ENCODE assay signal across 13 cellular contexts in genomic region chr13:99218126-99218525, GRCh38. TPM values are rescaled to one million over a fixed set of nuclear protein-coding genes. Genes with fewer than 3 reads are reported as not detected.
DNase-seq lines count a peak whose midpoint lies in the region; ATAC-seq and TF ChIP-seq lines count a peak whose summit lies in the region.
"Had no signal": no experiment of that assay in that cellular context is flagged by ENCODE, and none has a peak within 500 bp of the region (broad histone marks: within the 10 kb centered on the region; RNA-seq: fewer than 3 reads in every experiment).

No MANE protein-coding gene starts in this region.

- POLR2A ChIA-PET in activated CD8-positive, alpha-beta T cell treated with anti-CD3 and anti-CD28 coated beads for 36 hours (lab: Charles Lee), result interaction anchor here (0.6 to 6.2 kb wide), 10 partner anchors 11 to 118 kb away, joined by 3 to 91 read pairs (median 3); partner anchors contain the start of genes GPR18 and UBAC2

- intact Hi-C loops in activated CD8-positive, alpha-beta T cell treated with anti-CD3 and anti-CD28 coated beads for 36 hours (cut with micrococcal nuclease), result loop anchor here (5.0 kb wide), 1 partner anchor 39 kb away; the partner anchor contains the start of gene GPR18
- intact Hi-C loops in spleen (cut with DNase I; ENCODE audit: low total_unique reads), result no loop called here

- CTCF ChIA-PET in activated CD8-positive, alpha-beta T cell treated with anti-CD3 and anti-CD28 coated beads for 36 hours (lab: Charles Lee), result interaction anchor here (0.6 to 3.6 kb wide), 12 partner anchors 8 to 50 kb away, joined by 3 to 31 read pairs (median 4); partner anchors contain the start of gene UBAC2

- H3K9me3 Mint-ChIP-seq in activated T-cell treated with anti-CD3 and anti-CD28 coated beads, Interleukin-2, amount 50 U/mL, for 24 hours, result no peaks in the 10 kb centered on the region
- peaks cover 2% of the 10 kb centered on the region for H3K9me3 Mint-ChIP-seq in activated CD8-positive, alpha-beta T cell treated with anti-CD3 and anti-CD28 coated beads for 36 hours

- H3K36me3 Mint-ChIP-seq in activated T-cell treated with anti-CD3 and anti-CD28 coated beads, Interleukin-2, amount 50 U/mL, for 24 hours (ENCODE audit: low read depth), result peaks cover 49% of the 10 kb centered on the region
- peaks cover 31% of the 10 kb centered on the region for H3K36me3 Mint-ChIP-seq in activated CD8-positive, alpha-beta T cell treated with anti-CD3 and anti-CD28 coated beads for 36 hours (ENCODE audit: low read depth)

- H3K9me3 ChIP-seq in right atrium auricular region (peaks cover 0 to 6% of the 10 kb centered on the region in 2 donors), spleen (peaks cover 0 to 5% (median 0%) of the 10 kb centered on the region in 8 donors)

- H3K27me3 Mint-ChIP-seq in activated T-cell treated with anti-CD3 and anti-CD28 coated beads, Interleukin-2, amount 50 U/mL, for 24 hours, result no peaks in the 10 kb centered on the region
- no peaks in the 10 kb centered on the region for H3K27me3 Mint-ChIP-seq in activated CD8-positive, alpha-beta T cell treated with anti-CD3 and anti-CD28 coated beads for 36 hours

- DNase-seq in activated T-cell treated with anti-CD3 and anti-CD28 coated beads, Interleukin-2, amount 50 U/mL, for 24 hours, result peak; percentile 14
- no peak for DNase-seq in activated T-cell treated with anti-CD3 and anti-CD28 coated beads for 4 hours
- DNase-seq in activated CD8-positive, alpha-beta T cell treated with anti-CD3 and anti-CD28 coated beads for 36 hours, result no peak
- DNase-seq in right atrium auricular region (ENCODE audit: low spot score), result peak; percentile 50
- no peak for DNase-seq in spleen
- DNase-seq in NCI-H2029 (lab: John Stamatoyannopoulos, UW), result no peak
- DNase-seq in kidney tubule cell (ENCODE audit: low spot score), result no peak
- DNase-seq: DMS153, NCI-H1436 treated with DMSO at 0.1 percent for 48 hours, NCI-H524 treated with DMSO at 0.1 percent for 48 hours, RPMI8226 had no signal

- no peak overlapping the region for H3K4me3 ChIP-seq in right atrium auricular region
- H3K4me3 ChIP-seq in spleen, result no peak overlapping the region

- TF ChIP-seq CTCF in activated CD8-positive, alpha-beta T cell treated with anti-CD3 and anti-CD28 coated beads for 36 hours (IDR thresholded peaks at IDR 0.05), result no peak
- TF ChIP-seq CTCF in right atrium auricular region (IDR thresholded peaks at IDR 0.05) (no peak), spleen (IDR thresholded peaks at IDR 0.05 in 8 of 11, conservative IDR thresholded peaks at IDR 0.05 in 3 of 11) (no peak)

- peaks cover 93% of the 10 kb centered on the region for H3K4me1 Mint-ChIP-seq in activated T-cell treated with anti-CD3 and anti-CD28 coated beads, Interleukin-2, amount 50 U/mL, for 24 hours (ENCODE audit: low read depth)
- peaks cover 87% of the 10 kb centered on the region for H3K4me1 Mint-ChIP-seq in activated CD8-positive, alpha-beta T cell treated with anti-CD3 and anti-CD28 coated beads for 36 hours (ENCODE audit: low read depth)

- no peak for ATAC-seq in activated CD8-positive, alpha-beta T cell treated with anti-CD3 and anti-CD28 coated beads for 36 hours
- ATAC-seq in HG03175 (IDR thresholded peaks at IDR 0.05; ENCODE audit: unreplicated experiment), result no peak

- H3K36me3 ChIP-seq in right atrium auricular region, result no peaks in the 10 kb centered on the region
- H3K36me3 ChIP-seq in spleen, result peaks cover 0 to 25% (median 0%) of the 10 kb centered on the region in 6 donors

- TF ChIP-seq POLR2A in spleen (IDR thresholded peaks at IDR 0.05), result no peak

- H3K27ac Mint-ChIP-seq in activated T-cell treated with anti-CD3 and anti-CD28 coated beads, Interleukin-2, amount 50 U/mL, for 24 hours, result peak overlapping the region; percentile 94
- H3K27ac Mint-ChIP-seq in activated CD8-positive, alpha-beta T cell treated with anti-CD3 and anti-CD28 coated beads for 36 hours, result peak overlapping the region; percentile 85

- no peaks in the 10 kb centered on the region for H3K27me3 ChIP-seq in right atrium auricular region
- H3K27me3 ChIP-seq in spleen (replicated peaks in 1 of 7), result no peaks in the 10 kb centered on the region

- peak overlapping the region; percentile 53 for H3K4me3 Mint-ChIP-seq in activated T-cell treated with anti-CD3 and anti-CD28 coated beads, Interleukin-2, amount 50 U/mL, for 24 hours
- H3K4me3 Mint-ChIP-seq in activated CD8-positive, alpha-beta T cell treated with anti-CD3 and anti-CD28 coated beads for 36 hours, result peak overlapping the region; percentile 71

- H3K4me1 ChIP-seq in right atrium auricular region (peaks cover 0 to 44% of the 10 kb centered on the region in 2 donors), spleen (peaks cover 47 to 100% (median 93%) of the 10 kb centered on the region in 6 donors)

- H3K27ac ChIP-seq in right atrium auricular region, result peak overlapping the region; percentile 27 to 74
- peak overlapping the region in 7 of 8 donors; percentile 18 to 84 (median 62) for H3K27ac ChIP-seq in spleen

RNA-seq across cellular contexts. Expression of gene UBAC2, which starts 17.5 kb away (rescaled TPM):
- total RNA-seq in activated CD8-positive, alpha-beta T cell treated with anti-CD3 and anti-CD28 coated beads for 36 hours, result 10 to 100 TPM; 63.7 to 68.4 TPM
- 10 to 100 TPM; 47.5 to 50.7 TPM for total RNA-seq in right atrium auricular region
- 10 to 100 TPM; 62.8 to 82.1 (median 72.3) TPM for total RNA-seq in spleen
- polyA plus RNA-seq in spleen, result 10 to 100 TPM; 49.3 to 57.3 (median 50.4) TPM

RNA-seq across cellular contexts. Expression of gene GPR18, which starts 40.1 kb away (rescaled TPM):
- total RNA-seq in activated CD8-positive, alpha-beta T cell treated with anti-CD3 and anti-CD28 coated beads for 36 hours, result 10 to 100 TPM; 11.4 to 11.6 TPM
- total RNA-seq in right atrium auricular region (under 1 TPM in 1 of 2 donors, not detected in 1; 0.28 TPM), spleen (10 to 100 TPM in 6 of 7 donors, 1 to 10 TPM in 1; 9.6 to 21.8 (median 15.3) TPM)
- polyA plus RNA-seq in spleen, result 10 to 100 TPM; 25.6 to 33.9 (median 29.4) TPM
- total RNA-seq: left cardiac atrium had no signal

Comparison
In these comparisons a context has a peak if more than half of its experiments do, and no peak if none do; other contexts are left out.
1. DNase-seq: peak in activated T-cell treated with anti-CD3 and anti-CD28 coated beads, Interleukin-2, amount 50 U/mL, for 24 hours (single experiment) and right atrium auricular region (single experiment); none in activated T-cell treated with anti-CD3 and anti-CD28 coated beads for 4 hours (single experiment), activated CD8-positive, alpha-beta T cell treated with anti-CD3 and anti-CD28 coated beads for 36 hours (single experiment), spleen (single experiment), NCI-H2029 (single experiment) and kidney tubule cell (single experiment).
2. RNA of gene GPR18, which starts 40.1 kb away (total RNA-seq): 9.6 to 21.8 TPM in spleen and 11.4 to 11.6 TPM in activated CD8-positive, alpha-beta T cell treated with anti-CD3 and anti-CD28 coated beads for 36 hours; 0.28 TPM in right atrium auricular region; every median in the first group is over 4 times any median in the second.